In the genomic region with DNA sequence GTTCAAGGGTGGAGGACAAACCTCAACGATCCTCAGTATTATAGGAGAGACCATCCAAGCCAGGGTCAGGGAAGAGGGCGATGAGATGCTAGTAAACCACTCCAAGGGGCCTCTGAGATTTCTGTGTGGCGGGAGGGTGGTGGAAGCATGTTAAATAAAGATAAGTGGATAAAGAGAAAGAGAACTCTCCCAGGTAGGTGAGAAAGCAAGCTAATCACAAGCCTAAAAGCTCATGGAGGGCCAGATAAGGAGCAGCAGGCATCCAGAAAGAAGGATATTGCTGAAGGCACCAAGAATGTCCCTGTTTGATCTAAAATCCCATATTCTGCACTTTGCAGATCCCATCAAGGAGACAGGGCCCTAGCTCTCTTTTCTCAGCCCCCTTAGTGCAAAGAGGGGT, we compare ENCODE assay signal across 22 cellular contexts. TPM values are rescaled to one million over a fixed set of nuclear protein-coding genes. Genes with fewer than 3 reads are reported as not detected.
DNase-seq lines count a peak whose midpoint lies in the region; ATAC-seq, FAIRE-seq and TF ChIP-seq lines count a peak whose summit lies in the region.
"Had no signal": no experiment of that assay in that cellular context is flagged by ENCODE, and none has a peak within 500 bp of the region (broad histone marks: within the 10 kb centered on the region; RNA-seq: fewer than 3 reads in every experiment).

No MANE protein-coding gene starts in this region.

- no peak overlapping the region for H4K8ac ChIP-seq in mesendoderm (ENCODE audit: low read depth, low read length)

- H3K9ac ChIP-seq in HepG2 (ENCODE audit: insufficient read depth, low read depth, low read length) (no peak overlapping the region), mesendoderm (ENCODE audit: low read length) (no peak overlapping the region), smooth muscle cell (ENCODE audit: low read depth) (no peak overlapping the region)
- H3K9ac ChIP-seq: BLaER1, GM23248 had no signal

- TF ChIP-seq RAD21 in HepG2 (CRISPR knock-in tag; IDR thresholded peaks at IDR 0.05): no peak

- H2BK15ac ChIP-seq in mesendoderm (replicated peaks; ENCODE audit: low read depth): no peak overlapping the region

- no peak overlapping the region for H2AFZ ChIP-seq in HepG2 (ENCODE audit: low read length)
- no peak overlapping the region for H2AFZ ChIP-seq in smooth muscle cell (ENCODE audit: low read depth)
- H2AFZ ChIP-seq: GM23248 had no signal

- TF ChIP-seq EP300 in HepG2 (IDR thresholded peaks at IDR 0.05; ENCODE audit: low read depth in 2 of 2, low read length in 2 of 2) (no peak), HepG2 (CRISPR knock-in tag; IDR thresholded peaks at IDR 0.05; ENCODE audit: borderline replicate concordance) (no peak)

- H3K9me3 ChIP-seq in HepG2 (ENCODE audit: low read length) (no peaks in the 10 kb centered on the region), right lobe of liver (no peaks in the 10 kb centered on the region), smooth muscle cell (replicated peaks; ENCODE audit: low read depth) (no peaks in the 10 kb centered on the region)
- H3K9me3 ChIP-seq: BLaER1, Caco-2 had no signal

- H2BK5ac ChIP-seq in mesendoderm (ENCODE audit: low read length): no peak overlapping the region

- H3K18ac ChIP-seq in mesendoderm (ENCODE audit: low read length): no peak overlapping the region

- H3K23ac ChIP-seq in mesendoderm (ENCODE audit: low read length): no peak overlapping the region

- H3K56ac ChIP-seq in mesendoderm (ENCODE audit: low read length): peak overlapping the region; percentile 50

- TF ChIP-seq CTCF in HepG2 (CRISPR knock-in tag; IDR thresholded peaks at IDR 0.05) (no peak), right lobe of liver (IDR thresholded peaks at IDR 0.05) (no peak), smooth muscle cell (IDR thresholded peaks at IDR 0.05; ENCODE audit: borderline replicate concordance, insufficient read depth, poor library complexity, severe bottlenecking) (no peak)

- in situ Hi-C loops in HepG2 (cut with HindIII; ENCODE audit: extremely low pct_ligation_motif_present, low pct_unique_long_range_greater_than_20kb): no loop called here

- no peak overlapping the region for H2BK120ac ChIP-seq in mesendoderm (ENCODE audit: low read depth, low read length)

- H4K20me1 ChIP-seq in HepG2 (ENCODE audit: insufficient read depth, low read length) (no peaks in the 10 kb centered on the region), smooth muscle cell (ENCODE audit: low read depth) (no peaks in the 10 kb centered on the region)
- H4K20me1 ChIP-seq: BLaER1 had no signal

- FAIRE-seq in HepG2 (lab: Jason Lieb, UNC): no peak
- FAIRE-seq: A204.1, G401.6, GM12892, GM19239, H1 had no signal

- H3K4me3 ChIP-seq in HepG2 (replicated peaks in 1 of 3; ENCODE audit: insufficient read depth in 1 of 3, low read depth in 2 of 3, low read length in 3 of 3) (no peak overlapping the region), right lobe of liver (no peak overlapping the region), mesendoderm (ENCODE audit: low read length) (no peak overlapping the region), smooth muscle cell (no peak overlapping the region)
- H3K4me3 ChIP-seq: BLaER1, GM23248 had no signal

- H3K27me3 ChIP-seq in HepG2 (ENCODE audit: control insufficient read depth in 1 of 2, insufficient read depth in 2 of 2, low read length in 2 of 2) (peaks cover 1 to 40% of the 10 kb centered on the region in 2 experiments), right lobe of liver (peaks cover 0 to 9% of the 10 kb centered on the region in 2 donors), mesendoderm (ENCODE audit: insufficient read depth, low read length, poor library complexity) (no peaks in the 10 kb centered on the region), smooth muscle cell (ENCODE audit: low read depth) (no peaks in the 10 kb centered on the region)
- H3K27me3 ChIP-seq: BLaER1 had no signal

- no peak overlapping the region for H2AK5ac ChIP-seq in mesendoderm (ENCODE audit: low read length)

- POLR2A ChIA-PET in HepG2 (lab: Yijun Ruan, JAX): no interaction called here

- H3K4me1 ChIP-seq in HepG2 (ENCODE audit: insufficient read depth, low read length) (peaks cover 34% of the 10 kb centered on the region), right lobe of liver (no peaks in the 10 kb centered on the region), mesendoderm (ENCODE audit: control insufficient read depth, low read depth, low read length) (peaks cover 8% of the 10 kb centered on the region), smooth muscle cell (ENCODE audit: low read depth) (peaks cover 6% of the 10 kb centered on the region)
- H3K4me1 ChIP-seq: BLaER1 had no signal

- no peak overlapping the region for H3K4ac ChIP-seq in mesendoderm (ENCODE audit: low read depth, low read length)

- intact Hi-C loops in HepG2 (cut with micrococcal nuclease; ENCODE audit: unreplicated experiment) (no loop called here), right lobe of liver (cut with DNase I) (no loop called here)

- TF ChIP-seq POLR2A in HepG2 (IDR thresholded peaks at IDR 0.05; ENCODE audit: insufficient read depth in 1 of 2, low read depth in 2 of 2, low read length in 2 of 2) (no peak), right lobe of liver (IDR thresholded peaks at IDR 0.05) (no peak)

- 26% methylated on average over 3 of the region's 3 CpGs for WGBS in HepG2 (ENCODE audit: low lambda C conversion rate)
- 73% methylated on average over 3 of the region's 3 CpGs for WGBS in right lobe of liver (ENCODE audit: insufficient coverage, low coverage, low lambda C conversion rate, missing lambda C conversion rate)
- WGBS in mesendoderm (ENCODE audit: extremely low coverage, insufficient coverage, low lambda C conversion rate): no CpG with 5 or more reads among the region's 3 CpGs
- 71% methylated on average over 3 of the region's 3 CpGs for WGBS in smooth muscle cell (ENCODE audit: low lambda C conversion rate)

- no peak overlapping the region for H3K27ac ChIP-seq in HepG2 (ENCODE audit: extremely low read length, insufficient read depth, low read length)
- no peak overlapping the region for H3K27ac ChIP-seq in right lobe of liver
- no peak overlapping the region for H3K27ac ChIP-seq in mesendoderm (ENCODE audit: low read depth, low read length)
- H3K27ac ChIP-seq in smooth muscle cell (ENCODE audit: low read depth): peak overlapping the region; percentile 90
- H3K27ac ChIP-seq: 22Rv1, BLaER1, C4-2B, GM23248 had no signal

- peaks cover 4% of the 10 kb centered on the region for H3F3A ChIP-seq in smooth muscle cell (ENCODE audit: low read depth)

- DNase-seq in HepG2 (ENCODE audit: low spot score) (no peak), right lobe of liver (no peak), mesendoderm (peak; percentile 85), smooth muscle cell (lab: John Stamatoyannopoulos, UW; ENCODE audit: unreplicated experiment) (no peak)
- no peak for DNase-seq in activated naive CD4-positive, alpha-beta T cell (lab: John Stamatoyannopoulos, UW)
- DNase-seq: Caco-2; CD4-positive, CD25-positive, alpha-beta regulatory T cell; CD8-positive, alpha-beta T cell; DMS153; DND-41; GM23248; H7; HCEC 1CT had no signal

- no peak overlapping the region for H4K5ac ChIP-seq in mesendoderm (ENCODE audit: low read length)

- CTCF ChIA-PET in HepG2 (lab: Yijun Ruan, JAX; ENCODE audit: low intra/inter-chr PET ratio, low total read pairs): no interaction called here

- H3K79me1 ChIP-seq in mesendoderm (ENCODE audit: low read length): no peaks in the 10 kb centered on the region

- no TSS peak for BruUV-seq in HepG2 (replicated peaks; lab: Mats Ljungman, UMichigan)

- H3K79me2 ChIP-seq in HepG2 (ENCODE audit: insufficient read depth, low read length) (no peaks in the 10 kb centered on the region), mesendoderm (ENCODE audit: control insufficient read depth, insufficient read depth, low read length) (no peaks in the 10 kb centered on the region), smooth muscle cell (ENCODE audit: low read depth) (no peaks in the 10 kb centered on the region)

- no peaks in the 10 kb centered on the region for H3K36me3 ChIP-seq in HepG2 (replicated peaks in 1 of 2; ENCODE audit: control insufficient read depth in 1 of 2, insufficient read depth in 2 of 2, low read length in 2 of 2)
- H3K36me3 ChIP-seq in right lobe of liver: no peaks in the 10 kb centered on the region
- H3K36me3 ChIP-seq in mesendoderm (ENCODE audit: control insufficient read depth, insufficient read depth, low read length): no peaks in the 10 kb centered on the region
- H3K36me3 ChIP-seq in smooth muscle cell (ENCODE audit: low read depth): no peaks in the 10 kb centered on the region
- H3K36me3 ChIP-seq: BLaER1 had no signal

- ATAC-seq in HepG2 (no peak), right lobe of liver (no peak), HG03175 (IDR thresholded peaks at IDR 0.05; ENCODE audit: unreplicated experiment) (no peak)
- ATAC-seq: CD8-positive, alpha-beta T cell had no signal

- H3K4me2 ChIP-seq in HepG2 (ENCODE audit: low read depth, low read length): peak overlapping the region; percentile 50; the same call in 1 of the 2 replicates
- H3K4me2 ChIP-seq in mesendoderm (ENCODE audit: low read length): no peak overlapping the region
- H3K4me2 ChIP-seq in smooth muscle cell: no peak overlapping the region
- H3K4me2 ChIP-seq: BLaER1 had no signal

RNA-seq across cellular contexts. Expression of gene PARP11, which starts 48.3 kb away (rescaled TPM):
- 7.6 and 11.5 TPM in 2 replicates for total RNA-seq in HepG2 (2016; rRNA removed; fragmentation: Illumina TruSeq; extraction: Trizol)
- 6.5 and 6.9 TPM in 2 replicates for total RNA-seq in HepG2 (2016; cell fraction: cytosol; rRNA removed; fragmentation: Illumina TruSeq; extraction: Trizol; ENCODE audit: low read depth)
- total RNA-seq in HepG2 (2016; cell fraction: insoluble cytoplasmic fraction; rRNA removed; fragmentation: Illumina TruSeq; extraction: Trizol): 7.2 and 11.1 TPM in 2 replicates
- 6.3 and 8.2 TPM in 2 replicates for total RNA-seq in HepG2 (2016; cell fraction: membrane; rRNA removed; fragmentation: Illumina TruSeq; extraction: Trizol)
- 10.1 and 10.5 TPM in 2 replicates for total RNA-seq in HepG2 (2016; cell fraction: nucleus; rRNA removed; fragmentation: Illumina TruSeq; extraction: Trizol)
- polyA plus RNA-seq in HepG2 (2011; rRNA removed): 4.0 and 4.2 TPM in 2 replicates
- 2.2 and 3.4 TPM in 2 replicates for polyA plus RNA-seq in HepG2 (2011; cell fraction: cytosol; rRNA removed)
- polyA plus RNA-seq in HepG2 (2011; cell fraction: nucleus; rRNA removed): 2.5 and 2.9 TPM in 2 replicates
- polyA plus RNA-seq in HepG2 (2012): 3.1 and 4.5 TPM in 2 replicates
- polyA plus RNA-seq in HepG2 (2016; cell fraction: cytosol; fragmentation: Illumina TruSeq; extraction: Trizol; ENCODE audit: low read depth): 1.3 and 2.1 TPM in 2 replicates
- polyA plus RNA-seq in HepG2 (2016; cell fraction: insoluble cytoplasmic fraction; fragmentation: Illumina TruSeq; extraction: Trizol; ENCODE audit: low read depth): 6.2 and 7.9 TPM in 2 replicates
- polyA plus RNA-seq in HepG2 (2016; cell fraction: membrane; fragmentation: Illumina TruSeq; extraction: Trizol; ENCODE audit: low read depth): 2.5 and 2.9 TPM in 2 replicates
- polyA plus RNA-seq in HepG2 (2016; cell fraction: nucleus; fragmentation: Illumina TruSeq; extraction: Trizol; ENCODE audit: insufficient read depth, low read depth): 4.5 and 5.9 TPM in 2 replicates
- 4.3 TPM in 1 of 2 replicates, not detected in the other for polyA minus RNA-seq in HepG2 (2011; rRNA and poly(A)+ RNA removed; ENCODE audit: low replicate concordance)
- 2.3 and 5.7 TPM in 2 replicates for polyA minus RNA-seq in HepG2 (2011; cell fraction: cytosol; rRNA and poly(A)+ RNA removed)
- 13.3 and 18.6 TPM in 2 replicates for polyA minus RNA-seq in HepG2 (2011; cell fraction: nucleus; rRNA and poly(A)+ RNA removed)
- 1 to 10 TPM; 2.9 to 7.5 (median 4.9) TPM for total RNA-seq in right lobe of liver
- polyA plus RNA-seq in mesendoderm (2013, experiment 1 of 2): 7.2 TPM
- polyA plus RNA-seq in mesendoderm (2013, experiment 2 of 2): 8.6 TPM
- 9.6 and 13.0 TPM in 2 replicates for total RNA-seq in smooth muscle cell
- polyA plus RNA-seq in smooth muscle cell: 3.0 and 6.1 TPM in 2 replicates
